Comparison of ENCODE assay signal across 9 cellular contexts in the genomic region with DNA sequence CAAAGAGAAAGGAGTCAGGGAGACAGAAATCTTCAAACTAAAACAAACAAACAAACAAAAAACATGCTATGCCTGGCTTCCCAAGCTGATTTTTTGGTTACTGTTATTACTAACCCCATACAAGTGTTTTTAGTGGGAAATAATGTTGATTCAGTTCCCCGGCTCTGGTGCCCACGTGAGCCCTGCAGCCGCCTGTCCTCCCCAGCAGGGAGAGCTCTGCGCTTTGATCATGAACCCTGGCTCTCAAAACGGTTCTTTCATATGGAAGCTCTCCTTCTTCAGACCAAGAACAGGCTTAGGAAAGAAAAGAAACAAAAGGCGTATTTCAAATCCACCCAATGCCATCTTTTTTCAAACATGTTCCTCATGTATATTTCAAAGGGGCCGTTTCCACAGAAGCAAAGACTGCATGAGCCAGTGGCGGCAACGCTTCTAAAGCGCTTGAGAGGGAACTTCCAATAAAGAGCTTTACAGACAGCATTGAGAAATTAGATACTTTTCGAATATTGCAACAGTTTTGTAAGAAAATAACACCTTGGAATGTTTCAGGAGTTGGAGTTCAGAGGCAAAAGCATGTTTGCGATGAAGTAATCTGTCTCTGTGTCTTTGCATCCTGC.
DNase-seq lines count a peak whose midpoint lies in the region; ATAC-seq and TF ChIP-seq lines count a peak whose summit lies in the region.
"Had no signal": no experiment of that assay in that cellular context is flagged by ENCODE, and none has a peak within 500 bp of the region (broad histone marks: within the 10 kb centered on the region; RNA-seq: fewer than 3 reads in every experiment).

No MANE protein-coding gene starts in this region.

- DNase-seq in CD8-positive, alpha-beta T cell: peak in 2 of 7 experiments; percentile 12 to 33
- DNase-seq in Karpas-422: peak; percentile 61
- DNase-seq in PC-3: peak; percentile 72
- DNase-seq in chondrocyte (ENCODE audit: low spot score): no peak
- DNase-seq in ureter (ENCODE audit: low spot score): peak; percentile 62
- no peak for DNase-seq in stimulated activated CD4-positive, alpha-beta T cell treated with anti-CD3 and anti-CD28 coated beads, Interleukin-1b, Interleukin-23, amount 100 ng/mL, for 48 hours

- H3K79me2 ChIP-seq in Karpas-422 (ENCODE audit: low read length) (no peaks in the 10 kb centered on the region), PC-3 (ENCODE audit: low read length) (no peaks in the 10 kb centered on the region)

- peaks cover 20% of the 10 kb centered on the region for H3K4me1 Mint-ChIP-seq in CD8-positive, alpha-beta T cell (ENCODE audit: low read depth)
- peaks cover 14% of the 10 kb centered on the region for H3K4me1 Mint-ChIP-seq in chondrocyte (ENCODE audit: low read depth)

- H3K27me3 Mint-ChIP-seq in CD8-positive, alpha-beta T cell (ENCODE audit: low read depth): peaks cover 17% of the 10 kb centered on the region
- peaks cover 5% of the 10 kb centered on the region for H3K27me3 Mint-ChIP-seq in chondrocyte (ENCODE audit: low read depth)

- H3K9me3 Mint-ChIP-seq in CD8-positive, alpha-beta T cell: no peaks in the 10 kb centered on the region
- no peaks in the 10 kb centered on the region for H3K9me3 Mint-ChIP-seq in chondrocyte (ENCODE audit: low read depth)
- H3K9me3 Mint-ChIP-seq: naive thymus-derived CD8-positive, alpha-beta T cell had no signal

- 40% methylated on average over 12 of the region's 12 CpGs for WGBS in liver

- H2AFZ ChIP-seq in Karpas-422 (ENCODE audit: low read length) (no peak overlapping the region), PC-3 (ENCODE audit: low read length) (no peak overlapping the region)

- H3K9me2 ChIP-seq in Karpas-422 (replicated peaks; ENCODE audit: insufficient read depth, low read length): no peaks in the 10 kb centered on the region
- no peaks in the 10 kb centered on the region for H3K9me2 ChIP-seq in PC-3 (replicated peaks; ENCODE audit: low read length)

- peak; percentile 30 for TF ChIP-seq CTCF in CD8-positive, alpha-beta T cell (IDR thresholded peaks at IDR 0.05)
- TF ChIP-seq CTCF in PC-3 (conservative IDR thresholded peaks at IDR 0.05; ENCODE audit: low read depth, low read length): peak; percentile 89
- peak; percentile 79 for TF ChIP-seq CTCF in chondrocyte (IDR thresholded peaks at IDR 0.05)
- peak; percentile 65 for TF ChIP-seq CTCF in liver (IDR thresholded peaks at IDR 0.05; ENCODE audit: low read depth, low read length, missing input control)

- no peak overlapping the region for H3K4me3 Mint-ChIP-seq in CD8-positive, alpha-beta T cell
- no peak overlapping the region for H3K4me3 Mint-ChIP-seq in chondrocyte (ENCODE audit: unreplicated experiment)
- H3K4me3 Mint-ChIP-seq: naive thymus-derived CD8-positive, alpha-beta T cell had no signal

- TF ChIP-seq RAD21 in liver (IDR thresholded peaks at IDR 0.05): peak; percentile 81 to 83

- H3K36me3 ChIP-seq in CD8-positive, alpha-beta T cell (ENCODE audit: insufficient read depth, low read length): no peaks in the 10 kb centered on the region
- H3K36me3 ChIP-seq in Karpas-422 (ENCODE audit: insufficient read depth, low read length): no peaks in the 10 kb centered on the region
- H3K36me3 ChIP-seq in PC-3 (ENCODE audit: low read depth, low read length): no peaks in the 10 kb centered on the region
- H3K36me3 ChIP-seq in liver (ENCODE audit: control insufficient read depth in 4 of 4, insufficient read depth in 3 of 4, low read depth in 1 of 4, low read length in 3 of 4): no peaks in the 10 kb centered on the region

- H3K9ac ChIP-seq in Karpas-422 (ENCODE audit: low read length): no peak overlapping the region
- H3K9ac ChIP-seq in PC-3 (ENCODE audit: low read length): no peak overlapping the region
- H3K9ac ChIP-seq in liver (ENCODE audit: low read depth in 1 of 2, low read length in 2 of 2): no peak overlapping the region

- no peaks in the 10 kb centered on the region for H3F3A ChIP-seq in PC-3 (ENCODE audit: low read length, unreplicated experiment)

- CTCF ChIA-PET in CD8-positive, alpha-beta T cell (lab: Charles Lee): interaction anchor here (0.6 to 1.7 kb wide), 5 partner anchors 10 to 1422 kb away, joined by 3 to 5 read pairs (median 3); no protein-coding TSS in a partner anchor
- CTCF ChIA-PET in PC-3 (lab: Charles Lee): no interaction called here

- POLR2A ChIA-PET in CD8-positive, alpha-beta T cell (lab: Charles Lee): no interaction called here
- POLR2A ChIA-PET in PC-3 (lab: Charles Lee; ENCODE audit: unreplicated experiment): interaction anchor here (0.7 kb wide), 1 partner anchor 881 kb away, joined by 8 read pairs; no protein-coding TSS in a partner anchor

- H3K4me1 ChIP-seq in CD8-positive, alpha-beta T cell (ENCODE audit: insufficient read depth, low read length): peaks cover 14% of the 10 kb centered on the region
- H3K4me1 ChIP-seq in Karpas-422 (ENCODE audit: low read length) (peaks cover 7% of the 10 kb centered on the region), PC-3 (ENCODE audit: insufficient read depth, low read length) (no peaks in the 10 kb centered on the region), liver (ENCODE audit: control insufficient read depth in 4 of 4, insufficient read depth in 4 of 4, low read length in 3 of 4) (peaks cover 1 to 7% (median 4%) of the 10 kb centered on the region in 4 donors)

- intact Hi-C loops in CD8-positive, alpha-beta T cell (cut with DNase I, micrococcal nuclease): loop anchor here (10.0 kb wide), 3 partner anchors 698 to 1088 kb away; a partner anchor contains a TSS
- intact Hi-C loops in PC-3 (cut with micrococcal nuclease): loop anchor here (1.0 to 10.0 kb wide), 2 partner anchors 878 to 1080 kb away; a partner anchor contains a TSS

- no peaks in the 10 kb centered on the region for H3K9me3 ChIP-seq in CD8-positive, alpha-beta T cell (ENCODE audit: low read length)
- H3K9me3 ChIP-seq in Karpas-422 (ENCODE audit: low read length) (no peaks in the 10 kb centered on the region), PC-3 (ENCODE audit: low read length) (no peaks in the 10 kb centered on the region), liver (ENCODE audit: control insufficient read depth in 4 of 4, low read length in 3 of 4) (no peaks in the 10 kb centered on the region)

- H4K20me1 ChIP-seq in Karpas-422 (ENCODE audit: insufficient read depth, low read depth, low read length) (no peaks in the 10 kb centered on the region), PC-3 (ENCODE audit: low read length) (no peaks in the 10 kb centered on the region)

- no peak overlapping the region for H3K27ac ChIP-seq in CD8-positive, alpha-beta T cell (ENCODE audit: low read depth, low read length)
- no peak overlapping the region for H3K27ac ChIP-seq in Karpas-422 (ENCODE audit: low read length)
- no peak overlapping the region for H3K27ac ChIP-seq in PC-3 (ENCODE audit: low read length)
- no peak overlapping the region for H3K27ac ChIP-seq in liver (ENCODE audit: low read depth in 1 of 2, low read length in 2 of 2)

- no peaks in the 10 kb centered on the region for H3K36me3 Mint-ChIP-seq in CD8-positive, alpha-beta T cell
- no peaks in the 10 kb centered on the region for H3K36me3 Mint-ChIP-seq in chondrocyte (ENCODE audit: low read depth)
- H3K36me3 Mint-ChIP-seq: naive thymus-derived CD8-positive, alpha-beta T cell had no signal

- no TSS peak for BruUV-seq in PC-3 (replicated peaks; lab: Mats Ljungman, UMichigan)

- no peaks in the 10 kb centered on the region for H3K27me3 ChIP-seq in CD8-positive, alpha-beta T cell (ENCODE audit: insufficient read depth, low read length)
- H3K27me3 ChIP-seq in Karpas-422 (ENCODE audit: low read length): no peaks in the 10 kb centered on the region
- peaks cover 15% of the 10 kb centered on the region; the same call in 1 of the 2 replicates for H3K27me3 ChIP-seq in PC-3 (ENCODE audit: low read length)
- H3K27me3 ChIP-seq in liver (ENCODE audit: control insufficient read depth in 4 of 4, insufficient read depth in 4 of 4, low read length in 3 of 4): peaks cover 0 to 1% (median 0%) of the 10 kb centered on the region in 4 donors

- H3K27ac Mint-ChIP-seq in CD8-positive, alpha-beta T cell: no peak overlapping the region
- H3K27ac Mint-ChIP-seq in chondrocyte (ENCODE audit: unreplicated experiment): no peak overlapping the region

- no peak overlapping the region for H3K4me3 ChIP-seq in CD8-positive, alpha-beta T cell (ENCODE audit: low read depth, low read length)
- H3K4me3 ChIP-seq in Karpas-422 (ENCODE audit: low read length) (no peak overlapping the region), PC-3 (ENCODE audit: low read length) (no peak overlapping the region), liver (ENCODE audit: low read depth in 1 of 3, low read length in 3 of 3) (no peak overlapping the region)

- H3K4me2 ChIP-seq in Karpas-422 (ENCODE audit: low read depth, low read length, poor library complexity, severe bottlenecking) (no peak overlapping the region), PC-3 (ENCODE audit: low read length) (no peak overlapping the region)

- no peak for ATAC-seq in CD8-positive, alpha-beta T cell
- ATAC-seq in GM18909 (IDR thresholded peaks at IDR 0.05; ENCODE audit: poor library complexity, unreplicated experiment) (peak; percentile 49), PC-3 (peak; percentile 76)
- ATAC-seq: naive thymus-derived CD8-positive, alpha-beta T cell had no signal

TF ChIP-seq in liver, 16 proteins besides CTCF, POLR2A, EP300 and RAD21:
- TF ChIP-seq, protein P1, sequence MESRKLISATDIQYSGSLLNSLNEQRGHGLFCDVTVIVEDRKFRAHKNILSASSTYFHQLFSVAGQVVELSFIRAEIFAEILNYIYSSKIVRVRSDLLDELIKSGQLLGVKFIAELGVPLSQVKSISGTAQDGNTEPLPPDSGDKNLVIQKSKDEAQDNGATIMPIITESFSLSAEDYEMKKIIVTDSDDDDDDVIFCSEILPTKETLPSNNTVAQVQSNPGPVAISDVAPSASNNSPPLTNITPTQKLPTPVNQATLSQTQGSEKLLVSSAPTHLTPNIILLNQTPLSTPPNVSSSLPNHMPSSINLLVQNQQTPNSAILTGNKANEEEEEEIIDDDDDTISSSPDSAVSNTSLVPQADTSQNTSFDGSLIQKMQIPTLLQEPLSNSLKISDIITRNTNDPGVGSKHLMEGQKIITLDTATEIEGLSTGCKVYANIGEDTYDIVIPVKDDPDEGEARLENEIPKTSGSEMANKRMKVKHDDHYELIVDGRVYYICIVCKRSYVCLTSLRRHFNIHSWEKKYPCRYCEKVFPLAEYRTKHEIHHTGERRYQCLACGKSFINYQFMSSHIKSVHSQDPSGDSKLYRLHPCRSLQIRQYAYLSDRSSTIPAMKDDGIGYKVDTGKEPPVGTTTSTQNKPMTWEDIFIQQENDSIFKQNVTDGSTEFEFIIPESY (IDR thresholded peaks at IDR 0.05): no peak
- TF ChIP-seq EGR1 (IDR thresholded peaks at IDR 0.05; ENCODE audit: low read depth in 2 of 2) (no peak), RXRA (IDR thresholded peaks at IDR 0.05) (no peak), FOXA2 (IDR thresholded peaks at IDR 0.05) (no peak)
- TF ChIP-seq, protein P2, sequence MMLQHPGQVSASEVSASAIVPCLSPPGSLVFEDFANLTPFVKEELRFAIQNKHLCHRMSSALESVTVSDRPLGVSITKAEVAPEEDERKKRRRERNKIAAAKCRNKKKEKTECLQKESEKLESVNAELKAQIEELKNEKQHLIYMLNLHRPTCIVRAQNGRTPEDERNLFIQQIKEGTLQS (IDR thresholded peaks at IDR 0.05): no peak

Comparison
In these comparisons a context has a peak if more than half of its experiments do, and no peak if none do; other contexts are left out.
1. DNase-seq: peak in Karpas-422 (single experiment), PC-3 (single experiment) and ureter (single experiment); none in chondrocyte (single experiment) and stimulated activated CD4-positive, alpha-beta T cell treated with anti-CD3 and anti-CD28 coated beads, Interleukin-1b, Interleukin-23, amount 100 ng/mL, for 48 hours (single experiment).
2. CTCF ChIP-seq: peak in every context shown above with its lines; median percentile 89 in PC-3; 79 in chondrocyte; 65 in liver; 30 in CD8-positive, alpha-beta T cell.